8 cellular contexts compared by ENCODE assay signal in the genomic region with DNA sequence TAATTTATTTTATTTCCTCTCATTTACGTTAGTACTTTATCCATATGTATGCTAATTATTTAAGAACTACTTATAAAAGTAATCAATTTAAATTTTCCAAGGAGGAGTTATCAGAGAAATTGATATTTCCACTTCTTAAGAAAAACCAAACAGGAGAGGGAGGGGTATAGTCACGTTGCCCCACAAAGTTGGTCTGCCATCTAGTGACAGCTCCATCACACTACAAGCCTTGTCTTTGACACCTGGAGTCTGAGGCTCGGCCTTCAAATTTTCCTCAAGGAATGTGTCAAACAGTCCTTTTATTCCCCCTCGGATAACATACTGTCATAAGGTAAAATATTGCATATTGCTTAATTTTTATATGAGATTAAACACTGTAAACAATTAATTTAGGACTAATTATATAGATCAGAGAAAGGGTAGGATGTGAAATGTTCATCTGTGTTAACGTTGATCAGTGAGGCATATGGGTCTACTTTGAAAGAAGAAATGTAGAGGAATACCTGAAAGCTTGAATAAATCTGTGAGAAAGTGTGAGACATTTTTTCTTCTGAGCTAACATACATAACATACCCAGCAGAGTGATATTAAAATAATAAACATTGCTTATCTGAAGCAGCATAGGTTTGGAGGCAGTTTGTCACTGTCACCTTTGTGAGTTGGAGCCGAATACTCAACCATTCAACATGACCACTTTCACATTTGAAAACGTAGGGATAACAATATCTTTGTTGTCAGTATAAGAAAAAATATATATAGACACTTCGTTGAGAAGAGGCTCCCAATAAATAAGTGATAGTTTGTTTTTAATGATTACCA.
DNase-seq lines count a peak whose midpoint lies in the region; ATAC-seq, FAIRE-seq and TF ChIP-seq lines count a peak whose summit lies in the region.

No MANE protein-coding gene starts in this region.

- H3K36me3 ChIP-seq in adipocyte (ENCODE audit: control insufficient read depth, insufficient read depth, low read length, severe bottlenecking): no peaks in the 10 kb centered on the region
- no peaks in the 10 kb centered on the region for H3K36me3 ChIP-seq in keratinocyte (ENCODE audit: control insufficient read depth in 2 of 2, extremely low read depth in 1 of 2, insufficient read depth in 2 of 2, low read length in 2 of 2)

- no peaks in the 10 kb centered on the region for H3K27me3 ChIP-seq in adipocyte (replicated peaks; ENCODE audit: control insufficient read depth, insufficient read depth, low read length)
- H3K27me3 ChIP-seq in keratinocyte (ENCODE audit: control insufficient read depth, extremely low read depth, insufficient read depth, low read length): no peaks in the 10 kb centered on the region

- H4K20me1 ChIP-seq in keratinocyte (ENCODE audit: control insufficient read depth, extremely low read depth, insufficient read depth, low read length): no peaks in the 10 kb centered on the region

- H3K79me2 ChIP-seq in keratinocyte (ENCODE audit: control insufficient read depth, insufficient read depth, low read length): no peaks in the 10 kb centered on the region

- dilution Hi-C loops in keratinocyte (cut with MboI; ENCODE audit: extremely low pct_ligation_motif_present, low sequenced_read_pairs): no loop called here

- H3K9me3 ChIP-seq in adipocyte (ENCODE audit: control insufficient read depth, low read length) (no peaks in the 10 kb centered on the region), keratinocyte (ENCODE audit: control insufficient read depth, low read depth, low read length) (no peaks in the 10 kb centered on the region)

- no peaks in the 10 kb centered on the region for H3K9me1 ChIP-seq in keratinocyte (ENCODE audit: control insufficient read depth, extremely low read depth, insufficient read depth, low read length)

- peak; percentile 97 for ATAC-seq in HG02852 (IDR thresholded peaks at IDR 0.05; ENCODE audit: unreplicated experiment)

- no peak overlapping the region for H3K4me3 ChIP-seq in adipocyte (ENCODE audit: low read length)
- no peak overlapping the region for H3K4me3 ChIP-seq in keratinocyte (ENCODE audit: control insufficient read depth in 2 of 3, extremely low read depth in 1 of 3, insufficient read depth in 2 of 3, low read depth in 1 of 3, low read length in 3 of 3)

- H3K27ac ChIP-seq in keratinocyte (ENCODE audit: control insufficient read depth, insufficient read depth, low read length): no peak overlapping the region

- FAIRE-seq in D721Med (lab: Jason Lieb, UNC) (peak; percentile 32), GM18507 (lab: Jason Lieb, UNC) (peak; percentile 61), keratinocyte (lab: Jason Lieb, UNC) (peak; percentile 13)

- H3K4me1 ChIP-seq in adipocyte (ENCODE audit: control insufficient read depth, insufficient read depth, low read length): peaks cover 35% of the 10 kb centered on the region
- H3K4me1 ChIP-seq in keratinocyte (ENCODE audit: control insufficient read depth, extremely low read depth, insufficient read depth, low read length): no peaks in the 10 kb centered on the region

- H3K9ac ChIP-seq in adipocyte (ENCODE audit: low read length) (peak overlapping the region; percentile 29), keratinocyte (ENCODE audit: control insufficient read depth, extremely low read depth, insufficient read depth, low read length) (no peak overlapping the region)

- DNase-seq in D721Med (ENCODE audit: insufficient read length, low spot score) (no peak), GM18507 (ENCODE audit: extremely low spot score, insufficient read length, low read depth) (peak; percentile 14), NCI-H1092 (lab: John Stamatoyannopoulos, UW) (peak; percentile 15), adipocyte (ENCODE audit: low read depth) (peak; percentile 76), keratinocyte (ENCODE audit: low read depth, low spot score) (peak; percentile 5), middle frontal gyrus (ENCODE audit: extremely low spot score, low spot score) (no peak), OCI-M2 (lab: John Stamatoyannopoulos, UW; ENCODE audit: unreplicated experiment) (no peak)

- no peak overlapping the region for H2AFZ ChIP-seq in keratinocyte (ENCODE audit: control insufficient read depth, low read length)

- no peak overlapping the region for H3K4me2 ChIP-seq in keratinocyte (ENCODE audit: control insufficient read depth, extremely low read depth, insufficient read depth, low read depth, low read length)

- TF ChIP-seq CTCF in D721Med (IDR thresholded peaks at IDR 0.05; ENCODE audit: insufficient read depth, missing control alignments) (peak; percentile 73), keratinocyte (optimal IDR thresholded peaks at IDR 0.05 in 1 of 3, IDR thresholded peaks at IDR 0.05 in 1 of 3, conservative IDR thresholded peaks at IDR 0.05 in 1 of 3; ENCODE audit: extremely low read depth in 1 of 3, insufficient read depth in 2 of 3, low read length in 3 of 3) (peak; percentile 76 to 90 (median 79))

Comparison
In these comparisons a context has a peak if more than half of its experiments do, and no peak if none do; other contexts are left out.
1. DNase-seq: peak in GM18507 (single experiment), NCI-H1092 (single experiment), adipocyte (single experiment) and keratinocyte (single experiment); none in D721Med (single experiment), middle frontal gyrus (single experiment) and OCI-M2 (single experiment).